8 cellular contexts compared by ENCODE assay signal in the genomic region with DNA sequence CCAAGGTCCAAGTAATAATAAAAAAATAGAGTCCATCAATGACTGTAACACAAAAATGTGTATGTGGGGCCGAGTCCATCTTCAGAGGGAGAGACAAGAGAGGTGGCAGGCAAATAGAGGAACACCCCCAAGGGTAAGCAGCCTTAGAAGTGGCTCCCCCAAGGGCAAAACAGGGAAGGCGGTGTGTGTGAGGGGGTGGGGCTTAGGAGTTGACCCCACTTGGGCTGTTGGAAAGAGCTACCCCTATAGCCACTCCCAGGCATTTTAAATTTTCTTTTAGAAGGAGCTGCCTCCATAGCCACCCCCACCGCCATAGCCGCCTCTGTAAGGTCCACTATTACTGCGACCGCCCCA. TPM values are rescaled to one million over a fixed set of nuclear protein-coding genes. Genes with fewer than 3 reads are reported as not detected.
DNase-seq lines count a peak whose midpoint lies in the region; ATAC-seq, FAIRE-seq and TF ChIP-seq lines count a peak whose summit lies in the region.

No MANE protein-coding gene starts in this region.

- FAIRE-seq in GM19239 (lab: Jason Lieb, UNC) = peak; percentile 64

- peak overlapping the region; percentile 84 for H3K4me3 ChIP-seq in SK-N-MC
- H3K4me3 ChIP-seq in dorsolateral prefrontal cortex = peak overlapping the region; percentile 67 to 96 (median 89)
- H3K4me3 ChIP-seq in mucosa of descending colon = peak overlapping the region; percentile 62

- DNase-seq in A172 (ENCODE audit: low spot score) (peak; percentile 25), GM19239 (ENCODE audit: insufficient read length, low spot score) (no peak), SK-N-MC (ENCODE audit: low read depth, low spot score) (no peak), dorsolateral prefrontal cortex (no peak), mucosa of descending colon (no peak), germinal center (ENCODE audit: low spot score) (no peak)

- ATAC-seq in mucosa of descending colon (no peak), HG03045 (IDR thresholded peaks at IDR 0.05; ENCODE audit: unreplicated experiment) (no peak), GM21529 (IDR thresholded peaks at IDR 0.05; ENCODE audit: unreplicated experiment) (no peak)

- no peaks in the 10 kb centered on the region for H3K27me3 ChIP-seq in dorsolateral prefrontal cortex

- no peak overlapping the region for H3K27ac ChIP-seq in SK-N-MC
- H3K27ac ChIP-seq in dorsolateral prefrontal cortex = peak overlapping the region in 57 of 59 donors; percentile 27 to 100 (median 99)

- H3K9me3 ChIP-seq in SK-N-MC (ENCODE audit: low read depth, low read length) (no peaks in the 10 kb centered on the region), mucosa of descending colon (no peaks in the 10 kb centered on the region)

- H3K4me1 ChIP-seq in mucosa of descending colon (ENCODE audit: low read depth) = peaks cover 22% of the 10 kb centered on the region

- TF ChIP-seq CTCF in dorsolateral prefrontal cortex (IDR thresholded peaks at IDR 0.05 in 54 of 56, conservative IDR thresholded peaks at IDR 0.05 in 2 of 56; ENCODE audit: low read depth in 1 of 56, partially characterized antibody in 56 of 56) (no peak), mucosa of descending colon (IDR thresholded peaks at IDR 0.05) (no peak)

- intact Hi-C loops in dorsolateral prefrontal cortex (cut with DNase I) = loop anchor here (5.0 to 10.0 kb wide), 2 partner anchors 379 to 582 kb away; partner anchors contain the start of genes CDC25C (in 1 of the 2) and FAM53C (in 1 of the 2)
- intact Hi-C loops in mucosa of descending colon (cut with DNase I, micrococcal nuclease) = no loop called here

- H3K36me3 ChIP-seq in SK-N-MC (ENCODE audit: insufficient read depth, low read length) (peaks cover 26% of the 10 kb centered on the region), mucosa of descending colon (ENCODE audit: low read depth) (no peaks in the 10 kb centered on the region)

- peak overlapping the region; percentile 99 for H3K9ac ChIP-seq in SK-N-MC (ENCODE audit: insufficient read length)

RNA-seq across cellular contexts. Expression of gene HNRNPA0, which starts 1.3 kb away (rescaled TPM):
- total RNA-seq in A172 (2014; rRNA removed; shearing (Covaris generic)) = 10.2 and 13.5 TPM in 2 replicates
- total RNA-seq in dorsolateral prefrontal cortex = 10 to 100 TPM; 18.9 to 34.2 (median 26.7) TPM
- 10 to 100 TPM; 16.9 to 27.9 (median 24.2) TPM for total RNA-seq in mucosa of descending colon

RNA-seq across cellular contexts. Expression of gene KLHL3, which starts 17.0 kb away (rescaled TPM):
- total RNA-seq in A172 (2014; rRNA removed; shearing (Covaris generic)) = 0.43 and 1.3 TPM in 2 replicates
- total RNA-seq in dorsolateral prefrontal cortex (10 to 100 TPM; 31.4 to 71.8 (median 48.9) TPM), mucosa of descending colon (1 to 10 TPM; 4.2 to 6.7 (median 5.4) TPM)

Comparison
In these comparisons a context has a peak if more than half of its experiments do, and no peak if none do; other contexts are left out.
1. RNA of gene KLHL3, which starts 17.0 kb away (total RNA-seq): 31.4 to 71.8 TPM in dorsolateral prefrontal cortex; 4.2 to 6.7 TPM in mucosa of descending colon and 0.43 to 1.3 TPM in A172; every median in the first group is over 4 times any median in the second.
2. intact Hi-C loops: an anchor here in dorsolateral prefrontal cortex (5.0 to 10.0 kb wide); none called in mucosa of descending colon.
3. Peak in every context shown above with its lines, with median percentiles within 50 percentile points of each other: H3K4me3 ChIP-seq.